ENCODE assay signal across 1 cellular context in genomic region chr6:41332241-41332640, GRCh38.
TF ChIP-seq lines count a peak whose summit lies in the region.

No MANE protein-coding gene starts in this region.

TF ChIP-seq in GM12878, 131 proteins besides CTCF, POLR2A, EP300 and RAD21:
- no peak for TF ChIP-seq ELK1 (IDR thresholded peaks at IDR 0.05; ENCODE audit: low read depth, low read length)
- no peak for TF ChIP-seq YBX1 (IDR thresholded peaks at IDR 0.05)
- TF ChIP-seq ZZZ3 (IDR thresholded peaks at IDR 0.05; ENCODE audit: control insufficient read depth, insufficient read length, low read depth) = no peak
- no peak for TF ChIP-seq TARDBP (IDR thresholded peaks at IDR 0.05; ENCODE audit: borderline replicate concordance)
- TF ChIP-seq LARP7 (IDR thresholded peaks at IDR 0.05) = no peak
- TF ChIP-seq SIX5 (IDR thresholded peaks at IDR 0.05; ENCODE audit: low read depth, low read length, severe bottlenecking) = no peak
- TF ChIP-seq ZBTB33 (IDR thresholded peaks at IDR 0.05) = no peak
- no peak for TF ChIP-seq IRF3 (IDR thresholded peaks at IDR 0.05)
- no peak for TF ChIP-seq POU2F2 (IDR thresholded peaks at IDR 0.05; ENCODE audit: borderline replicate concordance, low read depth, low read length)
- TF ChIP-seq EED (IDR thresholded peaks at IDR 0.05; ENCODE audit: low read depth) = no peak
- TF ChIP-seq JUND (IDR thresholded peaks at IDR 0.05; ENCODE audit: low read depth, low read length) = no peak
